30 cellular contexts compared by ENCODE assay signal in the genomic region with DNA sequence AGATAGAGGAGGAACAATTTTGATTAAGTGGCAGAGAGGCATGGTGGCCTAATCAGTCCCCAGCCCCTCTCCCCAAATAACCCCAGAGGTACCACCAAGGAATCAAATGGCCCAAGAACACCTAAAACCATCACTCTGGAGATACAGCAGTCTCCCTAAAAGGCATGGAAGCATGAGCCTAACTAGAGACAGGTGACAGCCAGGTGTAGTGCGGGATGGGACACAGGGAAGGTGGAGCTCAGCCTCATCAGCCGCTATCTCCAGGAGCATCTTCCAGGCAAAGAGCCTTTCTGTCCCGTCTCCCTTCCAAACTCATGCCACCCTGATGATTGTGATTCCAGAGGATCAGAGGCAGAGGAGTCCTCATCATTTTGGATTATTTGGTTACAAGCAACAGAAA.
"Had no signal": no experiment of that assay in that cellular context is flagged by ENCODE, and none has a peak within 500 bp of the region (broad histone marks: within the 10 kb centered on the region; RNA-seq: fewer than 3 reads in every experiment).

No MANE protein-coding gene starts in this region.

- H3K4me1 Mint-ChIP-seq: activated B cell treated with CpG ODN at 0.5 μM for 24 hours; central memory CD8-positive, alpha-beta T cell; endodermal cell; T-helper 17 cell had no signal

- H3K36me3 ChIP-seq: brain microvascular endothelial cell, esophagus muscularis mucosa, gastroesophageal sphincter, WERI-Rb-1 had no signal

- H3K4me3 Mint-ChIP-seq: activated B cell treated with CpG ODN at 0.5 μM for 24 hours; activated CD8-positive, alpha-beta T cell treated with anti-CD3 and anti-CD28 coated beads, Interleukin-2, amount 10 ng/mL, durations not matched to agents 7 days and 5 days; activated naive CD8-positive, alpha-beta T cell; activated T-cell treated with anti-CD3 and anti-CD28 coated beads, Interleukin-2, amount 50 U/mL, for 4 hours; activated T-helper 17 cell treated with anti-CD3 and anti-CD28 coated beads, Interleukin-2, amount 50 U/mL, for 72 hours; central memory CD8-positive, alpha-beta T cell; dendritic cell treated with granulocyte-macrophage colony-stimulating factor and Interleukin-4, amounts not matched to agents 40 ng/mL and 50 ng/mL, for 4 days; endodermal cell; T-helper 17 cell; T-helper 2 cell treated with Interferon-gamma antibody and Interleukin-4, amounts not matched to agents 5 μg/mL and 100 μg/mL, for 36 hours had no signal

- H3K9me3 ChIP-seq: esophagus muscularis mucosa, gastroesophageal sphincter had no signal

- H3K27ac Mint-ChIP-seq: activated B cell treated with CpG ODN at 0.5 μM for 24 hours; activated CD8-positive, alpha-beta T cell treated with anti-CD3 and anti-CD28 coated beads, Interleukin-2, amount 10 ng/mL, durations not matched to agents 7 days and 5 days; activated naive CD8-positive, alpha-beta T cell; activated T-helper 17 cell treated with anti-CD3 and anti-CD28 coated beads, Interleukin-2, amount 50 U/mL, for 72 hours; dendritic cell treated with granulocyte-macrophage colony-stimulating factor and Interleukin-4, amounts not matched to agents 40 ng/mL and 50 ng/mL, for 4 days; endodermal cell; T-helper 17 cell; T-helper 2 cell treated with Interferon-gamma antibody and Interleukin-4, amounts not matched to agents 5 μg/mL and 100 μg/mL, for 36 hours had no signal

- H3K4me3 ChIP-seq: coronary artery, dorsolateral prefrontal cortex, esophagus muscularis mucosa, gastroesophageal sphincter had no signal

- H3K4me1 ChIP-seq: foreskin keratinocyte had no signal

- H3K9me3 Mint-ChIP-seq: activated B cell treated with CpG ODN at 0.5 μM for 24 hours; activated T-cell treated with anti-CD3 and anti-CD28 coated beads, Interleukin-2, amount 50 U/mL, for 4 hours; activated T-helper 17 cell treated with anti-CD3 and anti-CD28 coated beads, Interleukin-2, amount 50 U/mL, for 72 hours; central memory CD8-positive, alpha-beta T cell; dendritic cell treated with granulocyte-macrophage colony-stimulating factor and Interleukin-4, amounts not matched to agents 40 ng/mL and 50 ng/mL, for 4 days; endodermal cell; T-helper 2 cell treated with Interferon-gamma antibody and Interleukin-4, amounts not matched to agents 5 μg/mL and 100 μg/mL, for 36 hours had no signal

- ATAC-seq: activated CD4-positive, CD25-positive, alpha-beta regulatory T cell treated with anti-CD3 and anti-CD28 coated beads, Interleukin-2, amount 50 U/mL, for 24 hours; activated CD8-positive, alpha-beta T cell treated with anti-CD3 and anti-CD28 coated beads, Interleukin-2, amount 10 ng/mL, durations not matched to agents 7 days and 5 days; activated T-cell treated with anti-CD3 and anti-CD28 coated beads, Interleukin-2, amount 50 U/mL, for 4 hours; activated T-helper 17 cell treated with anti-CD3 and anti-CD28 coated beads, Interleukin-2, amount 50 U/mL, for 72 hours; foreskin keratinocyte; gastroesophageal sphincter; T-helper 17 cell had no signal

- H3K27me3 ChIP-seq: brain microvascular endothelial cell, esophagus muscularis mucosa, gastroesophageal sphincter had no signal

- H3K27ac ChIP-seq: brain microvascular endothelial cell, dorsolateral prefrontal cortex, esophagus muscularis mucosa, foreskin keratinocyte, gastroesophageal sphincter, WERI-Rb-1 had no signal

- DNase-seq: activated B cell treated with CpG ODN at 0.5 μM for 24 hours; activated CD4-positive, alpha-beta T cell treated with anti-CD3 and anti-CD28 coated beads for 48 hours; activated CD4-positive, alpha-beta T cell treated with anti-CD3 and anti-CD28 coated beads, Interleukin-2, amount 50 U/mL, for 1 hour; activated CD4-positive, alpha-beta T cell treated with anti-CD3 and anti-CD28 coated beads, Interleukin-2, amount 50 U/mL, for 48 hours; activated CD8-positive, alpha-beta T cell treated with anti-CD3 and anti-CD28 coated beads, Interleukin-2, amount 10 ng/mL, durations not matched to agents 7 days and 5 days; activated effector memory CD4-positive, alpha-beta T cell treated with Interleukin-2 at 50 U/mL for 16 hours; activated gamma-delta T cell treated with Interleukin-2 at 50 U/mL for 16 hours; activated naive CD4-positive, alpha-beta T cell treated with anti-CD3 and anti-CD28 coated beads, Interleukin-2, amount 50 U/mL, for 16 hours; activated naive CD4-positive, alpha-beta T cell treated with Interleukin-2 at 50 U/mL for 16 hours; activated T-cell treated with anti-CD3 and anti-CD28 coated beads, Interleukin-2, amount 50 U/mL, for 4 hours; amniotic stem cell; anterior cingulate cortex; brain microvascular endothelial cell; dorsolateral prefrontal cortex; effector memory CD4-positive, alpha-beta T cell; endodermal cell; foreskin keratinocyte; T-helper 1 cell; T-helper 17 cell; T1000; WERI-Rb-1 had no signal
